Comparison of ENCODE assay signal across 8 cellular contexts in the genomic region with DNA sequence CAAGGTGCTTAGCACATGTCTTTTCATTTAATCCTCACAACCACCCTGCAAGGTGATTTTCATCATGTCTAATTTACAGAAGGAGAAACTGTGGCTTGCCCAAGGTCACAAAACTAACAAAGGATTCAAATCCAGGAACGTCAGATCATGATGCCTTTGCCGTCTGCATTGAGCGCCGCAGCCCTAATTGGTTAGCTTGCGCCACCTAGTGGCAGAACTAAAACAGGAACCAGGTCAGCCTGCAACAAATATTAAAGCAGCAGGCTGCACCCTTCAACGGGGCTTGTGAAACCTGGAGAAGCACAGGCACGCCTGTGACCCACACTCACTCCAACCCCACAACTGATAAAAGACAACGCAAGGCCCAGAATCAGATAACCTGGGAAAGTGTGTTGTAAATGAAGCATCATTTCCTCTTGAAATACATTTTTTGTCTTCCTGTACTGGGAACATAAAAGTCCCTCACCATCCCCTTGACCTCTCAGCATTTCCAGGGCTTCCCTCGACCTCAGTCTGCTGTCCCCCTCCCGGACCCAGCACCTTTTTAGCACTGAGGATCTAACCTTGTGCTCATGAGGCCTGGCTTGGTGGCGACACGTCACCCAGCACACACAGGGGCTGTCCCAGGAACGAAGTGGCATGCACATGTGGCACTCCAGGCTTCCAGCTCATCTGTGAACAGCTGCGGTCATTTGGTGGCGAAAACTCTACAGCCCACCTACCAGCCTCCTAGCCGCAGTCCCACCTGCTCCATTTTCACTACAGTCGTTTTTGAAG. TPM values are rescaled to one million over a fixed set of nuclear protein-coding genes. Genes with fewer than 3 reads are reported as not detected.
A peak's percentile ranks its signal among the peaks of the same experiment; 100 is the strongest.
DNase-seq lines count a peak whose midpoint lies in the region; ATAC-seq and TF ChIP-seq lines count a peak whose summit lies in the region.

No MANE protein-coding gene starts in this region.

- peaks cover 0 to 13% (median under 1%) of the 10 kb centered on the region in 4 donors for H3K4me1 ChIP-seq in right lobe of liver

- DNase-seq in C1 segment of cervical spinal cord (lab: John Stamatoyannopoulos, UW): peak in 12 of 14 donors; percentile 20 to 75 (median 58)
- peak; percentile 37 for DNase-seq in GM19238 (ENCODE audit: insufficient read length, low spot score)
- peak; percentile 78 for DNase-seq in NCI-H460 (ENCODE audit: extremely low read depth, low read depth)
- peak; percentile 88 for DNase-seq in activated CD4-positive, alpha-beta T cell treated with anti-CD3 and anti-CD28 coated beads for 36 hours
- DNase-seq in choroid plexus epithelial cell (ENCODE audit: low read depth): peak; percentile 90
- peak; percentile 70 to 82 (median 77) for DNase-seq in right lobe of liver
- DNase-seq in stimulated activated CD4-positive, alpha-beta T cell treated with anti-CD3 and anti-CD28 coated beads, TNF-alpha, amount 100 ng/mL, for 1 hour (ENCODE audit: low read depth in 3 of 3, low spot score in 1 of 3): peak; percentile 31 to 58 (median 53)

- POLR2A ChIA-PET in activated CD4-positive, alpha-beta T cell treated with anti-CD3 and anti-CD28 coated beads for 36 hours (lab: Charles Lee): no interaction called here

- TF ChIP-seq CTCF in choroid plexus epithelial cell (conservative IDR thresholded peaks at IDR 0.05; ENCODE audit: low read depth, low read length) (peak; percentile 96), right lobe of liver (IDR thresholded peaks at IDR 0.05) (peak; percentile 91 to 96 (median 96))

- no peak overlapping the region for H3K4me3 Mint-ChIP-seq in activated CD4-positive, alpha-beta T cell treated with anti-CD3 and anti-CD28 coated beads for 36 hours

- peak; percentile 54 for ATAC-seq in HG03196 (IDR thresholded peaks at IDR 0.05; ENCODE audit: unreplicated experiment)
- ATAC-seq in activated CD4-positive, alpha-beta T cell treated with anti-CD3 and anti-CD28 coated beads for 36 hours: peak; percentile 83
- peak; percentile 86 to 93 (median 91) for ATAC-seq in right lobe of liver

- no peak overlapping the region for H3K27ac ChIP-seq in right lobe of liver

- H3K27me3 Mint-ChIP-seq in activated CD4-positive, alpha-beta T cell treated with anti-CD3 and anti-CD28 coated beads for 36 hours: no peaks in the 10 kb centered on the region

- no peaks in the 10 kb centered on the region for H3K27me3 ChIP-seq in right lobe of liver

- no peak overlapping the region for H3K4me3 ChIP-seq in choroid plexus epithelial cell (ENCODE audit: low read depth, low read length)
- no peak overlapping the region for H3K4me3 ChIP-seq in right lobe of liver

- H3K9me3 ChIP-seq in right lobe of liver: no peaks in the 10 kb centered on the region

- CTCF ChIA-PET in activated CD4-positive, alpha-beta T cell treated with anti-CD3 and anti-CD28 coated beads for 36 hours (lab: Charles Lee): interaction anchor here (0.7 to 4.2 kb wide), 19 partner anchors 10 to 427 kb away, joined by 3 to 32 read pairs (median 4); a partner anchor contains a TSS

- no peaks in the 10 kb centered on the region for H3K9me3 Mint-ChIP-seq in activated CD4-positive, alpha-beta T cell treated with anti-CD3 and anti-CD28 coated beads for 36 hours (ENCODE audit: low read depth)

- peaks cover 17% of the 10 kb centered on the region for H3K4me1 Mint-ChIP-seq in activated CD4-positive, alpha-beta T cell treated with anti-CD3 and anti-CD28 coated beads for 36 hours

- no peaks in the 10 kb centered on the region for H3K36me3 Mint-ChIP-seq in activated CD4-positive, alpha-beta T cell treated with anti-CD3 and anti-CD28 coated beads for 36 hours (ENCODE audit: low read depth)

- H3K27ac Mint-ChIP-seq in activated CD4-positive, alpha-beta T cell treated with anti-CD3 and anti-CD28 coated beads for 36 hours: no peak overlapping the region

- no peaks in the 10 kb centered on the region for H3K36me3 ChIP-seq in right lobe of liver

- WGBS in right lobe of liver (ENCODE audit: insufficient coverage, low coverage, low lambda C conversion rate, missing lambda C conversion rate): 15% methylated on average over 16 of the region's 17 CpGs

- no peak for TF ChIP-seq POLR2A in right lobe of liver (IDR thresholded peaks at IDR 0.05)

- intact Hi-C loops in activated CD4-positive, alpha-beta T cell treated with anti-CD3 and anti-CD28 coated beads for 36 hours (cut with DNase I, micrococcal nuclease): loop anchor here (1.0 to 5.0 kb wide), 8 partner anchors 69 to 1045 kb away; no protein-coding TSS in a partner anchor
- intact Hi-C loops in right lobe of liver (cut with DNase I): loop anchor here (5.0 to 10.0 kb wide), 4 partner anchors 65 to 613 kb away; no protein-coding TSS in a partner anchor

RNA-seq across cellular contexts. Expression of a gene that starts 17.3 kb away (rescaled TPM):
- 10.5 and 11.6 TPM in 2 replicates for total RNA-seq in NCI-H460 (2014; rRNA removed; shearing (Covaris generic))
- polyA plus RNA-seq in NCI-H460 (2014; cell fraction: nucleus; rRNA removed): 2.0 and 7.8 TPM in 2 replicates
- total RNA-seq in activated CD4-positive, alpha-beta T cell treated with anti-CD3 and anti-CD28 coated beads for 36 hours: 10 to 100 TPM; 13.0 to 17.8 TPM
- total RNA-seq in right lobe of liver: 10 to 100 TPM in 5 of 6 experiments, 1 to 10 TPM in 1; 9.7 to 15.0 (median 12.9) TPM

RNA-seq across cellular contexts. Expression of a gene that starts 17.5 kb away (rescaled TPM):
- 14.6 and 15.0 TPM in 2 replicates for total RNA-seq in NCI-H460 (2014; rRNA removed; shearing (Covaris generic))
- 10.3 and 12.0 TPM in 2 replicates for polyA plus RNA-seq in NCI-H460 (2014; cell fraction: nucleus; rRNA removed)
- 10 to 100 TPM; 27.7 to 34.6 TPM for total RNA-seq in activated CD4-positive, alpha-beta T cell treated with anti-CD3 and anti-CD28 coated beads for 36 hours
- 10 to 100 TPM in 5 of 6 experiments, 1 to 10 TPM in 1; 8.1 to 27.2 (median 16.2) TPM for total RNA-seq in right lobe of liver

Comparison
In these comparisons a context has a peak if more than half of its experiments do, and no peak if none do; other contexts are left out.
1. DNase-seq: peak in every context shown above with its lines; median percentile 90 in choroid plexus epithelial cell; 88 in activated CD4-positive, alpha-beta T cell treated with anti-CD3 and anti-CD28 coated beads for 36 hours; 78 in NCI-H460; 77 in right lobe of liver; 58 in C1 segment of cervical spinal cord; 53 in stimulated activated CD4-positive, alpha-beta T cell treated with anti-CD3 and anti-CD28 coated beads, TNF-alpha, amount 100 ng/mL, for 1 hour; 37 in GM19238.